ENCODE assay signal across 8 cellular contexts in genomic region chr19:47296036-47296435, GRCh38. TPM values are rescaled to one million over a fixed set of nuclear protein-coding genes. Genes with fewer than 3 reads are reported as not detected.
DNase-seq lines count a peak whose midpoint lies in the region; ATAC-seq, FAIRE-seq and TF ChIP-seq lines count a peak whose summit lies in the region.

No MANE protein-coding gene starts in this region.

- H3K79me2 ChIP-seq in HepG2 (ENCODE audit: insufficient read depth, low read length): no peaks in the 10 kb centered on the region

- no peak overlapping the region for H3K27ac Mint-ChIP-seq in HFFc6

- in situ Hi-C loops in HepG2 (cut with HindIII; ENCODE audit: extremely low pct_ligation_motif_present, low pct_unique_long_range_greater_than_20kb): loop anchor here (5.0 to 10.0 kb wide), 2 partner anchors 96 to 119 kb away; partner anchors contain the start of gene MEIS3

- no peak overlapping the region for H3K4me3 ChIP-seq in choroid plexus epithelial cell (ENCODE audit: low read depth, low read length)
- H3K4me3 ChIP-seq in HepG2 (replicated peaks in 1 of 3; ENCODE audit: insufficient read depth in 1 of 3, low read depth in 2 of 3, low read length in 3 of 3): no peak overlapping the region

- H4K20me1 ChIP-seq in HepG2 (ENCODE audit: insufficient read depth, low read length): no peaks in the 10 kb centered on the region

- DNase-seq in C1 segment of cervical spinal cord (lab: John Stamatoyannopoulos, UW) (peak in 9 of 14 donors; percentile 5 to 63 (median 38)), HFFc6 (peak; percentile 73), NCI-H524 (lab: John Stamatoyannopoulos, UW) (peak; percentile 72 to 88), choroid plexus epithelial cell (ENCODE audit: low read depth) (peak; percentile 89), HepG2 (ENCODE audit: low spot score) (peak; percentile 76)
- DNase-seq in activated CD4-positive, alpha-beta T cell treated with anti-CD3 and anti-CD28 coated beads for 48 hours: peak; percentile 86
- DNase-seq in stimulated activated CD4-positive, alpha-beta T cell treated with anti-CD3 and anti-CD28 coated beads, TNF-alpha, amount 100 ng/mL, for 24 hours (ENCODE audit: low read depth in 3 of 3): peak; percentile 53 to 84 (median 66)

- TF ChIP-seq RAD21 in HepG2 (CRISPR knock-in tag; IDR thresholded peaks at IDR 0.05): peak; percentile 84

- H3K4me1 Mint-ChIP-seq in HFFc6 (ENCODE audit: low read depth): no peaks in the 10 kb centered on the region

- no peak overlapping the region; the same call in 1 of the 2 replicates for H3K4me2 ChIP-seq in HepG2 (ENCODE audit: low read depth, low read length)

- no peak overlapping the region for H3K4me3 Mint-ChIP-seq in HFFc6

- TF ChIP-seq CTCF in HFFc6 (IDR thresholded peaks at IDR 0.05): peak; percentile 94
- TF ChIP-seq CTCF in choroid plexus epithelial cell (conservative IDR thresholded peaks at IDR 0.05; ENCODE audit: low read depth, low read length): peak; percentile 85
- TF ChIP-seq CTCF in HepG2 (CRISPR knock-in tag; IDR thresholded peaks at IDR 0.05): peak; percentile 88

- ATAC-seq in HepG2: peak; percentile 89
- ATAC-seq in GM21360 (IDR thresholded peaks at IDR 0.05; ENCODE audit: unreplicated experiment): no peak

- no peaks in the 10 kb centered on the region for H3K27me3 Mint-ChIP-seq in HFFc6 (ENCODE audit: insufficient read depth)

- H3K27ac ChIP-seq in HepG2 (ENCODE audit: extremely low read length, insufficient read depth, low read length): no peak overlapping the region

- CTCF ChIA-PET in HepG2 (lab: Yijun Ruan, JAX; ENCODE audit: low intra/inter-chr PET ratio, low total read pairs): interaction anchor here (1.1 to 3.3 kb wide), 3 partner anchors 9 to 131 kb away, joined by 7 to 37 read pairs (median 7); no protein-coding TSS in a partner anchor

- H3K9me3 ChIP-seq in HepG2 (ENCODE audit: low read length): no peaks in the 10 kb centered on the region

- no peaks in the 10 kb centered on the region for H3K9me3 Mint-ChIP-seq in HFFc6

- TF ChIP-seq EP300 in HepG2 (IDR thresholded peaks at IDR 0.05; ENCODE audit: low read depth in 2 of 2, low read length in 2 of 2): no peak
- no peak for TF ChIP-seq EP300 in HepG2 (CRISPR knock-in tag; IDR thresholded peaks at IDR 0.05; ENCODE audit: borderline replicate concordance)

- H3K36me3 ChIP-seq in HepG2 (replicated peaks in 1 of 2; ENCODE audit: control insufficient read depth in 1 of 2, insufficient read depth in 2 of 2, low read length in 2 of 2): no peaks in the 10 kb centered on the region

- H2AFZ ChIP-seq in HepG2 (ENCODE audit: low read length): no peak overlapping the region

- POLR2A ChIA-PET in HepG2 (lab: Yijun Ruan, JAX): no interaction called here

- no peaks in the 10 kb centered on the region for H3K4me1 ChIP-seq in HepG2 (ENCODE audit: insufficient read depth, low read length)

- intact Hi-C loops in HepG2 (cut with micrococcal nuclease; ENCODE audit: unreplicated experiment): loop anchor here (1.0 to 2.0 kb wide), 3 partner anchors 9 to 119 kb away; no protein-coding TSS in a partner anchor

- no peaks in the 10 kb centered on the region for H3K27me3 ChIP-seq in HepG2 (ENCODE audit: control insufficient read depth in 1 of 2, insufficient read depth in 2 of 2, low read length in 2 of 2)

- no peak overlapping the region for H3K9ac ChIP-seq in HepG2 (ENCODE audit: insufficient read depth, low read depth, low read length)

- BruUV-seq in HepG2 (replicated peaks; lab: Mats Ljungman, UMichigan): no TSS peak

- H3K36me3 Mint-ChIP-seq in HFFc6 (ENCODE audit: low read depth): no peaks in the 10 kb centered on the region

- TF ChIP-seq POLR2A in HepG2 (IDR thresholded peaks at IDR 0.05; ENCODE audit: insufficient read depth in 1 of 2, low read depth in 2 of 2, low read length in 2 of 2): no peak

- peak; percentile 84 for FAIRE-seq in HepG2 (lab: Jason Lieb, UNC)

- WGBS in HepG2 (ENCODE audit: low lambda C conversion rate): 16% methylated on average over 12 of the region's 12 CpGs

RNA-seq across cellular contexts. Expression of gene C5AR1, which starts 13.6 kb away (rescaled TPM):
- total RNA-seq in HFFc6 (2021; fragmentation: NEBNext Ultra II Directional; extraction: Animal tissue kit (Norgen Biotek cat#: 25700)): under 1 TPM; 0.24 to 0.95 (median 0.35) TPM
- total RNA-seq in HepG2 (2016; rRNA removed; fragmentation: Illumina TruSeq; extraction: Trizol): 0.07 TPM in 1 of 2 replicates, not detected in the other
- total RNA-seq in HepG2 (2016; cell fraction: cytosol; rRNA removed; fragmentation: Illumina TruSeq; extraction: Trizol; ENCODE audit: low read depth): 0.71 TPM in 1 of 2 replicates, not detected in the other
- 0.15 TPM in 1 of 2 replicates, not detected in the other for total RNA-seq in HepG2 (2016; cell fraction: insoluble cytoplasmic fraction; rRNA removed; fragmentation: Illumina TruSeq; extraction: Trizol)
- total RNA-seq in HepG2 (2016; cell fraction: membrane; rRNA removed; fragmentation: Illumina TruSeq; extraction: Trizol): 0.07 TPM in 1 of 2 replicates, not detected in the other
- total RNA-seq in HepG2 (2016; cell fraction: nucleus; rRNA removed; fragmentation: Illumina TruSeq; extraction: Trizol): not detected in 2 replicates
- 1.6 and 3.9 TPM in 2 replicates for polyA plus RNA-seq in HepG2 (2011; rRNA removed)
- polyA plus RNA-seq in HepG2 (2011; cell fraction: cytosol; rRNA removed): 0.85 and 2.3 TPM in 2 replicates
- polyA plus RNA-seq in HepG2 (2011; cell fraction: nucleus; rRNA removed): 0.59 and 1.6 TPM in 2 replicates
- polyA plus RNA-seq in HepG2 (2012): 4.2 and 10.7 TPM in 2 replicates
- not detected in 2 replicates for polyA plus RNA-seq in HepG2 (2016; cell fraction: cytosol; fragmentation: Illumina TruSeq; extraction: Trizol; ENCODE audit: low read depth)
- polyA plus RNA-seq in HepG2 (2016; cell fraction: insoluble cytoplasmic fraction; fragmentation: Illumina TruSeq; extraction: Trizol; ENCODE audit: low read depth): 0.44 TPM in 1 of 2 replicates, not detected in the other
- 0.09 TPM in 1 of 2 replicates, not detected in the other for polyA plus RNA-seq in HepG2 (2016; cell fraction: membrane; fragmentation: Illumina TruSeq; extraction: Trizol; ENCODE audit: low read depth)
- 0.45 and 1.1 TPM in 2 replicates for polyA plus RNA-seq in HepG2 (2016; cell fraction: nucleus; fragmentation: Illumina TruSeq; extraction: Trizol; ENCODE audit: insufficient read depth, low read depth)
- polyA minus RNA-seq in HepG2 (2011; rRNA and poly(A)+ RNA removed; ENCODE audit: low replicate concordance): 2.5 and 3.0 TPM in 2 replicates
- polyA minus RNA-seq in HepG2 (2011; cell fraction: cytosol; rRNA and poly(A)+ RNA removed): 1.8 and 2.6 TPM in 2 replicates
- polyA minus RNA-seq in HepG2 (2011; cell fraction: nucleus; rRNA and poly(A)+ RNA removed): 0.39 and 0.75 TPM in 2 replicates

RNA-seq across cellular contexts. Expression of gene INAFM1, which starts 21.4 kb away (rescaled TPM):
- 10 to 100 TPM; 12.0 to 16.2 (median 14.0) TPM for total RNA-seq in HFFc6 (2021; fragmentation: NEBNext Ultra II Directional; extraction: Animal tissue kit (Norgen Biotek cat#: 25700))
- total RNA-seq in HepG2 (2016; rRNA removed; fragmentation: Illumina TruSeq; extraction: Trizol): 1.00 and 1.9 TPM in 2 replicates
- 0.81 and 1.1 TPM in 2 replicates for total RNA-seq in HepG2 (2016; cell fraction: cytosol; rRNA removed; fragmentation: Illumina TruSeq; extraction: Trizol; ENCODE audit: low read depth)
- total RNA-seq in HepG2 (2016; cell fraction: insoluble cytoplasmic fraction; rRNA removed; fragmentation: Illumina TruSeq; extraction: Trizol): 1.1 and 1.8 TPM in 2 replicates
- 1.0 and 1.2 TPM in 2 replicates for total RNA-seq in HepG2 (2016; cell fraction: membrane; rRNA removed; fragmentation: Illumina TruSeq; extraction: Trizol)
- total RNA-seq in HepG2 (2016; cell fraction: nucleus; rRNA removed; fragmentation: Illumina TruSeq; extraction: Trizol): 0.78 and 1.0 TPM in 2 replicates
- polyA plus RNA-seq in HepG2 (2011; rRNA removed): 0.88 and 1.3 TPM in 2 replicates
- polyA plus RNA-seq in HepG2 (2011; cell fraction: cytosol; rRNA removed): 0.60 and 0.93 TPM in 2 replicates
- polyA plus RNA-seq in HepG2 (2011; cell fraction: nucleus; rRNA removed): 5.3 and 5.5 TPM in 2 replicates
- 2.8 and 3.1 TPM in 2 replicates for polyA plus RNA-seq in HepG2 (2012)
- 2.2 and 2.5 TPM in 2 replicates for polyA plus RNA-seq in HepG2 (2016; cell fraction: cytosol; fragmentation: Illumina TruSeq; extraction: Trizol; ENCODE audit: low read depth)
- 1.8 and 2.4 TPM in 2 replicates for polyA plus RNA-seq in HepG2 (2016; cell fraction: insoluble cytoplasmic fraction; fragmentation: Illumina TruSeq; extraction: Trizol; ENCODE audit: low read depth)
- polyA plus RNA-seq in HepG2 (2016; cell fraction: membrane; fragmentation: Illumina TruSeq; extraction: Trizol; ENCODE audit: low read depth): 1.7 and 2.2 TPM in 2 replicates
- polyA plus RNA-seq in HepG2 (2016; cell fraction: nucleus; fragmentation: Illumina TruSeq; extraction: Trizol; ENCODE audit: insufficient read depth, low read depth): 4.5 and 6.9 TPM in 2 replicates
- polyA minus RNA-seq in HepG2 (2011; rRNA and poly(A)+ RNA removed; ENCODE audit: low replicate concordance): 0.35 and 1.3 TPM in 2 replicates
- polyA minus RNA-seq in HepG2 (2011; cell fraction: cytosol; rRNA and poly(A)+ RNA removed): 1.2 and 1.5 TPM in 2 replicates
- 0.99 and 1.4 TPM in 2 replicates for polyA minus RNA-seq in HepG2 (2011; cell fraction: nucleus; rRNA and poly(A)+ RNA removed)

RNA-seq across cellular contexts. Expression of gene C5AR2, which starts 35.9 kb away (rescaled TPM):
- under 1 TPM in 4 of 6 experiments, not detected in 2; 0.03 to 0.14 (median 0.05) TPM for total RNA-seq in HFFc6 (2021; fragmentation: NEBNext Ultra II Directional; extraction: Animal tissue kit (Norgen Biotek cat#: 25700))
- total RNA-seq in HepG2 (2016; rRNA removed; fragmentation: Illumina TruSeq; extraction: Trizol): 0.09 TPM in 1 of 2 replicates, not detected in the other
- not detected in 2 replicates for total RNA-seq in HepG2 (2016; cell fraction: cytosol; rRNA removed; fragmentation: Illumina TruSeq; extraction: Trizol; ENCODE audit: low read depth)
- not detected in 2 replicates for total RNA-seq in HepG2 (2016; cell fraction: insoluble cytoplasmic fraction; rRNA removed; fragmentation: Illumina TruSeq; extraction: Trizol)
- total RNA-seq in HepG2 (2016; cell fraction: membrane; rRNA removed; fragmentation: Illumina TruSeq; extraction: Trizol): 0.07 TPM in 1 of 2 replicates, not detected in the other
- total RNA-seq in HepG2 (2016; cell fraction: nucleus; rRNA removed; fragmentation: Illumina TruSeq; extraction: Trizol): not detected in 2 replicates
- 0.24 and 0.26 TPM in 2 replicates for polyA plus RNA-seq in HepG2 (2011; rRNA removed)
- polyA plus RNA-seq in HepG2 (2011; cell fraction: cytosol; rRNA removed): 0.18 and 0.28 TPM in 2 replicates
- 0.50 and 0.66 TPM in 2 replicates for polyA plus RNA-seq in HepG2 (2011; cell fraction: nucleus; rRNA removed)
- polyA plus RNA-seq in HepG2 (2012): 0.20 and 0.30 TPM in 2 replicates
- not detected in 2 replicates for polyA plus RNA-seq in HepG2 (2016; cell fraction: cytosol; fragmentation: Illumina TruSeq; extraction: Trizol; ENCODE audit: low read depth)
- not detected in 2 replicates for polyA plus RNA-seq in HepG2 (2016; cell fraction: insoluble cytoplasmic fraction; fragmentation: Illumina TruSeq; extraction: Trizol; ENCODE audit: low read depth)
- polyA plus RNA-seq in HepG2 (2016; cell fraction: membrane; fragmentation: Illumina TruSeq; extraction: Trizol; ENCODE audit: low read depth): not detected in 2 replicates
- polyA plus RNA-seq in HepG2 (2016; cell fraction: nucleus; fragmentation: Illumina TruSeq; extraction: Trizol; ENCODE audit: insufficient read depth, low read depth): not detected in 2 replicates
- 0.48 and 6.7 TPM in 2 replicates for polyA minus RNA-seq in HepG2 (2011; rRNA and poly(A)+ RNA removed; ENCODE audit: low replicate concordance)
- 0.10 and 0.18 TPM in 2 replicates for polyA minus RNA-seq in HepG2 (2011; cell fraction: cytosol; rRNA and poly(A)+ RNA removed)
- polyA minus RNA-seq in HepG2 (2011; cell fraction: nucleus; rRNA and poly(A)+ RNA removed): 0.25 TPM in 1 of 2 replicates, not detected in the other

RNA-seq across cellular contexts. Expression of gene CCDC9, which starts 39.7 kb away (rescaled TPM):
- total RNA-seq in HFFc6 (2021; fragmentation: NEBNext Ultra II Directional; extraction: Animal tissue kit (Norgen Biotek cat#: 25700)): 10 to 100 TPM; 20.6 to 30.6 (median 23.8) TPM
- total RNA-seq in HepG2 (2016; rRNA removed; fragmentation: Illumina TruSeq; extraction: Trizol): 5.9 and 6.3 TPM in 2 replicates
- 3.4 and 3.5 TPM in 2 replicates for total RNA-seq in HepG2 (2016; cell fraction: cytosol; rRNA removed; fragmentation: Illumina TruSeq; extraction: Trizol; ENCODE audit: low read depth)
- total RNA-seq in HepG2 (2016; cell fraction: insoluble cytoplasmic fraction; rRNA removed; fragmentation: Illumina TruSeq; extraction: Trizol): 3.8 and 7.1 TPM in 2 replicates
- total RNA-seq in HepG2 (2016; cell fraction: membrane; rRNA removed; fragmentation: Illumina TruSeq; extraction: Trizol): 4.5 and 5.0 TPM in 2 replicates
- total RNA-seq in HepG2 (2016; cell fraction: nucleus; rRNA removed; fragmentation: Illumina TruSeq; extraction: Trizol): 4.4 and 5.5 TPM in 2 replicates
- 2.9 and 3.0 TPM in 2 replicates for polyA plus RNA-seq in HepG2 (2011; rRNA removed)
- polyA plus RNA-seq in HepG2 (2011; cell fraction: cytosol; rRNA removed): 2.1 and 2.2 TPM in 2 replicates
- polyA plus RNA-seq in HepG2 (2011; cell fraction: nucleus; rRNA removed): 10.1 and 11.8 TPM in 2 replicates
- 10.0 TPM in 2 replicates for polyA plus RNA-seq in HepG2 (2012)
- 1.6 and 1.8 TPM in 2 replicates for polyA plus RNA-seq in HepG2 (2016; cell fraction: cytosol; fragmentation: Illumina TruSeq; extraction: Trizol; ENCODE audit: low read depth)
- 9.0 and 10.3 TPM in 2 replicates for polyA plus RNA-seq in HepG2 (2016; cell fraction: insoluble cytoplasmic fraction; fragmentation: Illumina TruSeq; extraction: Trizol; ENCODE audit: low read depth)
- 3.6 and 3.9 TPM in 2 replicates for polyA plus RNA-seq in HepG2 (2016; cell fraction: membrane; fragmentation: Illumina TruSeq; extraction: Trizol; ENCODE audit: low read depth)
- polyA plus RNA-seq in HepG2 (2016; cell fraction: nucleus; fragmentation: Illumina TruSeq; extraction: Trizol; ENCODE audit: insufficient read depth, low read depth): 22.8 and 25.7 TPM in 2 replicates
- 1.8 and 6.2 TPM in 2 replicates for polyA minus RNA-seq in HepG2 (2011; rRNA and poly(A)+ RNA removed; ENCODE audit: low replicate concordance)
- polyA minus RNA-seq in HepG2 (2011; cell fraction: cytosol; rRNA and poly(A)+ RNA removed): 0.99 and 1.7 TPM in 2 replicates
- polyA minus RNA-seq in HepG2 (2011; cell fraction: nucleus; rRNA and poly(A)+ RNA removed): 6.3 and 7.5 TPM in 2 replicates

RNA-seq across cellular contexts. Expression of gene DHX34, which starts 53.1 kb away (rescaled TPM):
- total RNA-seq in HFFc6 (2021; fragmentation: NEBNext Ultra II Directional; extraction: Animal tissue kit (Norgen Biotek cat#: 25700)): 10 to 100 TPM; 11.8 to 14.4 (median 12.6) TPM
- total RNA-seq in HepG2 (2016; rRNA removed; fragmentation: Illumina TruSeq; extraction: Trizol): 8.0 and 12.0 TPM in 2 replicates
- total RNA-seq in HepG2 (2016; cell fraction: cytosol; rRNA removed; fragmentation: Illumina TruSeq; extraction: Trizol; ENCODE audit: low read depth): 11.3 and 11.4 TPM in 2 replicates
- total RNA-seq in HepG2 (2016; cell fraction: insoluble cytoplasmic fraction; rRNA removed; fragmentation: Illumina TruSeq; extraction: Trizol): 6.8 and 12.8 TPM in 2 replicates
- 8.6 and 9.9 TPM in 2 replicates for total RNA-seq in HepG2 (2016; cell fraction: membrane; rRNA removed; fragmentation: Illumina TruSeq; extraction: Trizol)
- 12.8 and 13.1 TPM in 2 replicates for total RNA-seq in HepG2 (2016; cell fraction: nucleus; rRNA removed; fragmentation: Illumina TruSeq; extraction: Trizol)
- polyA plus RNA-seq in HepG2 (2011; rRNA removed): 9.2 and 12.5 TPM in 2 replicates
- 4.0 and 5.9 TPM in 2 replicates for polyA plus RNA-seq in HepG2 (2011; cell fraction: cytosol; rRNA removed)
- polyA plus RNA-seq in HepG2 (2011; cell fraction: nucleus; rRNA removed): 50.6 and 52.9 TPM in 2 replicates
- 6.5 and 9.0 TPM in 2 replicates for polyA plus RNA-seq in HepG2 (2012)
- polyA plus RNA-seq in HepG2 (2016; cell fraction: cytosol; fragmentation: Illumina TruSeq; extraction: Trizol; ENCODE audit: low read depth): 2.1 and 2.4 TPM in 2 replicates
- 6.9 and 11.0 TPM in 2 replicates for polyA plus RNA-seq in HepG2 (2016; cell fraction: insoluble cytoplasmic fraction; fragmentation: Illumina TruSeq; extraction: Trizol; ENCODE audit: low read depth)
- 3.7 and 4.3 TPM in 2 replicates for polyA plus RNA-seq in HepG2 (2016; cell fraction: membrane; fragmentation: Illumina TruSeq; extraction: Trizol; ENCODE audit: low read depth)
- 28.7 and 30.5 TPM in 2 replicates for polyA plus RNA-seq in HepG2 (2016; cell fraction: nucleus; fragmentation: Illumina TruSeq; extraction: Trizol; ENCODE audit: insufficient read depth, low read depth)
- 18.8 and 19.4 TPM in 2 replicates for polyA minus RNA-seq in HepG2 (2011; rRNA and poly(A)+ RNA removed; ENCODE audit: low replicate concordance)
- polyA minus RNA-seq in HepG2 (2011; cell fraction: cytosol; rRNA and poly(A)+ RNA removed): 3.9 and 7.7 TPM in 2 replicates
- 16.0 and 18.4 TPM in 2 replicates for polyA minus RNA-seq in HepG2 (2011; cell fraction: nucleus; rRNA and poly(A)+ RNA removed)

Comparison
In these comparisons a context has a peak if more than half of its experiments do, and no peak if none do; other contexts are left out.
1. DNase-seq: peak in every context shown above with its lines; median percentile 89 in choroid plexus epithelial cell; 86 in activated CD4-positive, alpha-beta T cell treated with anti-CD3 and anti-CD28 coated beads for 48 hours; 80 in NCI-H524; 76 in HepG2; 73 in HFFc6; 66 in stimulated activated CD4-positive, alpha-beta T cell treated with anti-CD3 and anti-CD28 coated beads, TNF-alpha, amount 100 ng/mL, for 24 hours; 38 in C1 segment of cervical spinal cord.